In the genomic region with DNA sequence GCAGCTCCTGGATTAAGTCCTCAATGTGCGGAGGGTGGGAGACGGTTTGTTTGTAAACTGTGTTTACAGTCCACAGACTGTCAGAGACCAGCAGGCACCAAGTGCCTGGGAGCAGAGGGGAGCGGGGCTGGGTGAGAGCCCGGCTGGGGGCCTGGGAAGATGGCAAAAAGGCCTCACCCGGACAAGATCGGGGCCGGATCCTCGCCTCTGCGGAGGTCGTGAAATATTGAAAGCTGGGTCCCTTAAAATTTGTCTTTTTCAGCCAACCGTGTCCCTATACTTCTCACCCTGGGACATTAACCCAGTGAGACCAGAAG, we compare ENCODE assay signal across 8 cellular contexts. TPM values are rescaled to one million over a fixed set of nuclear protein-coding genes. Genes with fewer than 3 reads are reported as not detected.
"Had no signal": no experiment of that assay in that cellular context is flagged by ENCODE, and none has a peak within 500 bp of the region (broad histone marks: within the 10 kb centered on the region; RNA-seq: fewer than 3 reads in every experiment).

No MANE protein-coding gene starts in this region.

- FAIRE-seq: G401.6, GM12878, GM12891, GM18507, GM19239 had no signal

- DNase-seq: GDM1, GF-D8 had no signal

- ATAC-seq: GM12878 had no signal

- H3K4me3 ChIP-seq: GM12878 had no signal

RNA-seq across cellular contexts. Expression of gene MMP21, which starts 2.8 kb away (rescaled TPM):
- total RNA-seq: G401, GM12878 had no signal
